In the genomic region with DNA sequence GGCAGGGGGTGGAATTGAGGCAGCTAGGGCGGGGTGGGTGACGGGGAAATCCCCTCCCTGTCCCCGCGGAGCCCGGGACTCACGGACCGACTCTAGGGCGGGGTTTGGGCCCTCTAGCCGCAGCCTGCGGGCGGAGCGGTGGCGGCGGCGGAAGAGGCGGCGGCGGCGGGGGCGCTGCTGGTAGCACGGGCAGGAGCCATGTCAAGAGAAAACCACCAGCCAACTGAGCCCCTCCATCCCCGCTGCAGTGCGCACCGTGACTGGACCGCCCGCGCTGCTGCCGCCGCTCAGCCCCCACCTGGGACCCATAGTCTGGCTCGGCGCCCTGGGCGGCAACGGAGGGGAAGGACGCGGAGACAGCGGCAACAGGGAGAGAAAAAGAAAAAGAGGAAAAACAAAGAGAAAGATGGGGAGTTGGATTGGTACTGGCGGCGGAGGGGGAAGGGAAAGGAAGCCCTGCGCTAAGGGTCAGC, we compare ENCODE assay signal across 8 cellular contexts. TPM values are rescaled to one million over a fixed set of nuclear protein-coding genes. Genes with fewer than 3 reads are reported as not detected.
DNase-seq lines count a peak whose midpoint lies in the region; ATAC-seq and TF ChIP-seq lines count a peak whose summit lies in the region.

No MANE protein-coding gene starts in this region.

- peaks cover 0 to 14% (median 6%) of the 10 kb centered on the region in 4 donors for H3K36me3 ChIP-seq in right lobe of liver

- no peaks in the 10 kb centered on the region for H3K27me3 ChIP-seq in right lobe of liver

- peak overlapping the region; percentile 100 for H3K27ac Mint-ChIP-seq in activated CD4-positive, alpha-beta T cell treated with anti-CD3 and anti-CD28 coated beads, Interleukin-2, amount 10 ng/mL, durations not matched to agents 24 days and 14 days

- peak overlapping the region; percentile 99 for H3K4me3 Mint-ChIP-seq in activated CD4-positive, alpha-beta T cell treated with anti-CD3 and anti-CD28 coated beads, Interleukin-2, amount 10 ng/mL, durations not matched to agents 24 days and 14 days

- H3K4me1 ChIP-seq in right lobe of liver, result peaks cover 0 to 26% (median 10%) of the 10 kb centered on the region in 4 donors

- H3K9me3 ChIP-seq in right lobe of liver, result no peaks in the 10 kb centered on the region

- H3K27me3 Mint-ChIP-seq in activated CD4-positive, alpha-beta T cell treated with anti-CD3 and anti-CD28 coated beads, Interleukin-2, amount 10 ng/mL, durations not matched to agents 24 days and 14 days, result no peaks in the 10 kb centered on the region

- peaks cover 42% of the 10 kb centered on the region for H3K36me3 Mint-ChIP-seq in activated CD4-positive, alpha-beta T cell treated with anti-CD3 and anti-CD28 coated beads, Interleukin-2, amount 10 ng/mL, durations not matched to agents 24 days and 14 days (ENCODE audit: low read depth)

- peaks cover 38% of the 10 kb centered on the region for H3K4me1 Mint-ChIP-seq in activated CD4-positive, alpha-beta T cell treated with anti-CD3 and anti-CD28 coated beads, Interleukin-2, amount 10 ng/mL, durations not matched to agents 24 days and 14 days

- ATAC-seq in right lobe of liver, result peak; percentile 5 to 53 (median 24)
- ATAC-seq in GM21737 (IDR thresholded peaks at IDR 0.05; ENCODE audit: unreplicated experiment), result no peak

- H3K9me3 Mint-ChIP-seq in activated CD4-positive, alpha-beta T cell treated with anti-CD3 and anti-CD28 coated beads, Interleukin-2, amount 10 ng/mL, durations not matched to agents 24 days and 14 days, result no peaks in the 10 kb centered on the region

- peak; percentile 73 for DNase-seq in DMS53 (lab: John Stamatoyannopoulos, UW)
- DNase-seq in DMS53 treated with DMSO at 0.1 percent for 48 hours (lab: John Stamatoyannopoulos, UW; ENCODE audit: unreplicated experiment), result no peak
- DNase-seq in M059J (ENCODE audit: low read depth), result peak; percentile 61
- DNase-seq in activated CD4-positive, alpha-beta T cell treated with anti-CD3 and anti-CD28 coated beads, Interleukin-2, amount 10 ng/mL, durations not matched to agents 24 days and 14 days, result peak; percentile 95
- peak; percentile 58 for DNase-seq in choroid plexus epithelial cell (ENCODE audit: low read depth)
- peak; percentile 66 to 73 (median 67) for DNase-seq in right lobe of liver
- DNase-seq in stimulated activated CD4-positive, alpha-beta T cell treated with anti-CD3 and anti-CD28 coated beads, Interleukin-4, amount 100 ng/mL, for 48 hours (ENCODE audit: low read depth in 2 of 2), result peak; percentile 58 to 69

- H3K27ac ChIP-seq in right lobe of liver, result peak overlapping the region; percentile 93 to 99 (median 99)

- intact Hi-C loops in activated CD4-positive, alpha-beta T cell treated with anti-CD3 and anti-CD28 coated beads, Interleukin-2, amount 10 ng/mL, durations not matched to agents 24 days and 14 days (cut with micrococcal nuclease), result loop anchor here (2.0 to 10.0 kb wide), 3 partner anchors 47 to 297 kb away; a partner anchor contains a TSS
- intact Hi-C loops in right lobe of liver (cut with DNase I), result no loop called here

- TF ChIP-seq POLR2A in right lobe of liver (IDR thresholded peaks at IDR 0.05), result no peak

- H3K4me3 ChIP-seq in choroid plexus epithelial cell (ENCODE audit: low read depth, low read length) (peak overlapping the region; percentile 98), right lobe of liver (peak overlapping the region; percentile 76 to 96 (median 96))

- TF ChIP-seq CTCF in choroid plexus epithelial cell (conservative IDR thresholded peaks at IDR 0.05; ENCODE audit: low read depth, low read length), result no peak
- no peak for TF ChIP-seq CTCF in right lobe of liver (IDR thresholded peaks at IDR 0.05)

- WGBS in right lobe of liver (ENCODE audit: insufficient coverage, low coverage, low lambda C conversion rate, missing lambda C conversion rate), result under 1% methylated on average over 27 of the region's 39 CpGs

RNA-seq across cellular contexts. Expression of a gene that starts 1.2 kb away (rescaled TPM):
- 181 and 379 TPM in 2 replicates for total RNA-seq in M059J (2014; rRNA removed; shearing (Covaris generic))
- total RNA-seq in activated CD4-positive, alpha-beta T cell treated with anti-CD3 and anti-CD28 coated beads, Interleukin-2, amount 10 ng/mL, durations not matched to agents 24 days and 14 days, result 113 and 118 TPM in 2 replicates
- total RNA-seq in right lobe of liver, result 10 to 100 TPM; 31.1 to 58.3 (median 48.7) TPM

RNA-seq across cellular contexts. Expression of a gene that starts 53.3 kb away (rescaled TPM):
- 12.0 and 23.1 TPM in 2 replicates for total RNA-seq in M059J (2014; rRNA removed; shearing (Covaris generic))
- total RNA-seq in activated CD4-positive, alpha-beta T cell treated with anti-CD3 and anti-CD28 coated beads, Interleukin-2, amount 10 ng/mL, durations not matched to agents 24 days and 14 days, result 25.3 and 30.0 TPM in 2 replicates
- 10 to 100 TPM; 14.0 to 53.6 (median 43.4) TPM for total RNA-seq in right lobe of liver

RNA-seq across cellular contexts. Expression of a gene that starts 53.5 kb away (rescaled TPM):
- 29.0 and 51.6 TPM in 2 replicates for total RNA-seq in M059J (2014; rRNA removed; shearing (Covaris generic))
- total RNA-seq in activated CD4-positive, alpha-beta T cell treated with anti-CD3 and anti-CD28 coated beads, Interleukin-2, amount 10 ng/mL, durations not matched to agents 24 days and 14 days, result 45.3 and 45.9 TPM in 2 replicates
- total RNA-seq in right lobe of liver, result 10 to 100 TPM; 20.4 to 33.2 (median 24.0) TPM

RNA-seq across cellular contexts. Expression of a gene that starts 54.6 kb away (rescaled TPM):
- total RNA-seq in M059J (2014; rRNA removed; shearing (Covaris generic)), result 105 and 133 TPM in 2 replicates
- 71.0 and 76.8 TPM in 2 replicates for total RNA-seq in activated CD4-positive, alpha-beta T cell treated with anti-CD3 and anti-CD28 coated beads, Interleukin-2, amount 10 ng/mL, durations not matched to agents 24 days and 14 days
- total RNA-seq in right lobe of liver, result 10 to 100 TPM in 2 of 6 experiments, 1 to 10 TPM in 4; 7.7 to 19.0 (median 8.3) TPM
